In the genomic region with DNA sequence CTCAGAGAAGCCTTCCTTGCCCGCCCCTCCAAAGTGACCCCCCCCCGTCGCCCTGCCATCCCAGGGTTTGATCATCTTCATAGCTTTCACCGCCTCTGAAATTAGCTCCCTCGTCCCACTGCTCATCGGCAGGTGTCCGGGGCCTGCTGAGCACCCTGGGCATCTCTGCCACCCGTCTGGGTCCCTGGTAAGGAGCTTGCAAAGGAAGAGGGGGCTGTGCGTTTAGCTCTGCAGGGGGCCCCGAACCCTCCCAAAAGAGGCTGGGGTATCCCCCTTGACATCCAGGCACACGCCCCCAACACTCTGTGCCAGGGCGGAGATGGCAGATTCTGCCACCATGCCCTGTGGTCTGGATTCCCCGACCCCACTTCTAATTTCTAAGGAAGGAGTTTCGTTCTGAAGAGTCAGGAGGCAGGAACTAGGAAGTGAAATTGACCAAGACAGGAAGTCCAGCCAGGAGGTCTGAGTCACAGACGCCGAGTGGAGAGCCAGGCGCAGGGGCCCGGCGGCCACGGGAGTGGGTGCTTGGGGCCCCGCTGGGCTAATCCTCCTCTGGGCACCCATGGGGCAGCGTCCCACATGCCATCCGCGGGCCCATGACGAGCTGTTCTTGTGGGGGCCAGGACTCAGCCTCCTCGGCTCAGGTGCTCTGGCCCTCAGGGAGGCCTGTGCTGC, we compare ENCODE assay signal across 1 cellular context.
TF ChIP-seq lines count a peak whose summit lies in the region.

No MANE protein-coding gene starts in this region.

TF ChIP-seq in GM12878, 131 proteins besides CTCF, POLR2A, EP300 and RAD21 (continued from another document):
- TF ChIP-seq JUND (IDR thresholded peaks at IDR 0.05; ENCODE audit: low read depth, low read length) (no peak), GATAD2B (conservative IDR thresholded peaks at IDR 0.05; ENCODE audit: low read depth) (peak; percentile 67), CHD2 (IDR thresholded peaks at IDR 0.05; ENCODE audit: borderline replicate concordance, low read depth, low read length) (no peak), TCF7 (IDR thresholded peaks at IDR 0.05; ENCODE audit: borderline replicate concordance) (no peak), CREB1 (IDR thresholded peaks at IDR 0.05; ENCODE audit: low read depth) (0 out of 2 replicates have a peak, but pooled peaks have one; percentile 30), CEBPB (IDR thresholded peaks at IDR 0.05; ENCODE audit: borderline replicate concordance in 1 of 2, low read depth in 2 of 2, low read length in 2 of 2) (no peak), NFYA (IDR thresholded peaks at IDR 0.05; ENCODE audit: borderline replicate concordance, low read depth, low read length) (no peak), ZNF24 (IDR thresholded peaks at IDR 0.05) (no peak), FOS (IDR thresholded peaks at IDR 0.05; ENCODE audit: borderline replicate concordance, extremely low read depth, insufficient read length) (no peak), SUPT20H (IDR thresholded peaks at IDR 0.05; ENCODE audit: borderline replicate concordance, control insufficient read depth, low read depth, low read length) (no peak), NR2C1 (IDR thresholded peaks at IDR 0.05) (no peak), BMI1 (IDR thresholded peaks at IDR 0.05; ENCODE audit: borderline replicate concordance) (no peak), BRCA1 (IDR thresholded peaks at IDR 0.05; ENCODE audit: low read depth, low read length) (no peak), SRF (IDR thresholded peaks at IDR 0.05; ENCODE audit: low read depth in 2 of 2, low read length in 2 of 2) (no peak), BHLHE40 (IDR thresholded peaks at IDR 0.05; ENCODE audit: borderline replicate concordance in 1 of 2, low read depth in 2 of 2, low read length in 1 of 2) (no peak), NFXL1 (IDR thresholded peaks at IDR 0.05; ENCODE audit: borderline replicate concordance) (no peak), SMAD5 (IDR thresholded peaks at IDR 0.05; ENCODE audit: low read depth) (no peak), ZSCAN29 (IDR thresholded peaks at IDR 0.05) (no peak), PML (IDR thresholded peaks at IDR 0.05; ENCODE audit: low read length) (no peak), ZNF217 (IDR thresholded peaks at IDR 0.05) (no peak), ESRRA (IDR thresholded peaks at IDR 0.05; ENCODE audit: low read length) (no peak), IRF4 (IDR thresholded peaks at IDR 0.05; ENCODE audit: low read depth, low read length) (no peak), BCL11A (IDR thresholded peaks at IDR 0.05; ENCODE audit: low read depth, low read length) (peak; percentile 68; the same call in 1 of the 2 replicates), CBX3 (IDR thresholded peaks at IDR 0.05; ENCODE audit: borderline replicate concordance, low read depth) (no peak), NBN (IDR thresholded peaks at IDR 0.05) (no peak), CHD1 (IDR thresholded peaks at IDR 0.05; ENCODE audit: low read depth, low read length) (no peak), LARP7 (IDR thresholded peaks at IDR 0.05) (no peak), STAT1 (conservative IDR thresholded peaks at IDR 0.05) (no peak), POLR2AphosphoS2 (IDR thresholded peaks at IDR 0.05; ENCODE audit: low read depth, low read length) (no peak), HCFC1 (IDR thresholded peaks at IDR 0.05; ENCODE audit: low read length) (no peak), NR2F1 (conservative IDR thresholded peaks at IDR 0.05) (peak; percentile 37; the same call in 1 of the 2 replicates)
- TF ChIP-seq, protein P1, sequence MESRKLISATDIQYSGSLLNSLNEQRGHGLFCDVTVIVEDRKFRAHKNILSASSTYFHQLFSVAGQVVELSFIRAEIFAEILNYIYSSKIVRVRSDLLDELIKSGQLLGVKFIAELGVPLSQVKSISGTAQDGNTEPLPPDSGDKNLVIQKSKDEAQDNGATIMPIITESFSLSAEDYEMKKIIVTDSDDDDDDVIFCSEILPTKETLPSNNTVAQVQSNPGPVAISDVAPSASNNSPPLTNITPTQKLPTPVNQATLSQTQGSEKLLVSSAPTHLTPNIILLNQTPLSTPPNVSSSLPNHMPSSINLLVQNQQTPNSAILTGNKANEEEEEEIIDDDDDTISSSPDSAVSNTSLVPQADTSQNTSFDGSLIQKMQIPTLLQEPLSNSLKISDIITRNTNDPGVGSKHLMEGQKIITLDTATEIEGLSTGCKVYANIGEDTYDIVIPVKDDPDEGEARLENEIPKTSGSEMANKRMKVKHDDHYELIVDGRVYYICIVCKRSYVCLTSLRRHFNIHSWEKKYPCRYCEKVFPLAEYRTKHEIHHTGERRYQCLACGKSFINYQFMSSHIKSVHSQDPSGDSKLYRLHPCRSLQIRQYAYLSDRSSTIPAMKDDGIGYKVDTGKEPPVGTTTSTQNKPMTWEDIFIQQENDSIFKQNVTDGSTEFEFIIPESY (IDR thresholded peaks at IDR 0.05): no peak
- TF ChIP-seq, protein P2, sequence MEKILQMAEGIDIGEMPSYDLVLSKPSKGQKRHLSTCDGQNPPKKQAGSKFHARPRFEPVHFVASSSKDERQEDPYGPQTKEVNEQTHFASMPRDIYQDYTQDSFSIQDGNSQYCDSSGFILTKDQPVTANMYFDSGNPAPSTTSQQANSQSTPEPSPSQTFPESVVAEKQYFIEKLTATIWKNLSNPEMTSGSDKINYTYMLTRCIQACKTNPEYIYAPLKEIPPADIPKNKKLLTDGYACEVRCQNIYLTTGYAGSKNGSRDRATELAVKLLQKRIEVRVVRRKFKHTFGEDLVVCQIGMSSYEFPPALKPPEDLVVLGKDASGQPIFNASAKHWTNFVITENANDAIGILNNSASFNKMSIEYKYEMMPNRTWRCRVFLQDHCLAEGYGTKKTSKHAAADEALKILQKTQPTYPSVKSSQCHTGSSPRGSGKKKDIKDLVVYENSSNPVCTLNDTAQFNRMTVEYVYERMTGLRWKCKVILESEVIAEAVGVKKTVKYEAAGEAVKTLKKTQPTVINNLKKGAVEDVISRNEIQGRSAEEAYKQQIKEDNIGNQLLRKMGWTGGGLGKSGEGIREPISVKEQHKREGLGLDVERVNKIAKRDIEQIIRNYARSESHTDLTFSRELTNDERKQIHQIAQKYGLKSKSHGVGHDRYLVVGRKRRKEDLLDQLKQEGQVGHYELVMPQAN (conservative IDR thresholded peaks at IDR 0.05): no peak
- TF ChIP-seq, protein P3, sequence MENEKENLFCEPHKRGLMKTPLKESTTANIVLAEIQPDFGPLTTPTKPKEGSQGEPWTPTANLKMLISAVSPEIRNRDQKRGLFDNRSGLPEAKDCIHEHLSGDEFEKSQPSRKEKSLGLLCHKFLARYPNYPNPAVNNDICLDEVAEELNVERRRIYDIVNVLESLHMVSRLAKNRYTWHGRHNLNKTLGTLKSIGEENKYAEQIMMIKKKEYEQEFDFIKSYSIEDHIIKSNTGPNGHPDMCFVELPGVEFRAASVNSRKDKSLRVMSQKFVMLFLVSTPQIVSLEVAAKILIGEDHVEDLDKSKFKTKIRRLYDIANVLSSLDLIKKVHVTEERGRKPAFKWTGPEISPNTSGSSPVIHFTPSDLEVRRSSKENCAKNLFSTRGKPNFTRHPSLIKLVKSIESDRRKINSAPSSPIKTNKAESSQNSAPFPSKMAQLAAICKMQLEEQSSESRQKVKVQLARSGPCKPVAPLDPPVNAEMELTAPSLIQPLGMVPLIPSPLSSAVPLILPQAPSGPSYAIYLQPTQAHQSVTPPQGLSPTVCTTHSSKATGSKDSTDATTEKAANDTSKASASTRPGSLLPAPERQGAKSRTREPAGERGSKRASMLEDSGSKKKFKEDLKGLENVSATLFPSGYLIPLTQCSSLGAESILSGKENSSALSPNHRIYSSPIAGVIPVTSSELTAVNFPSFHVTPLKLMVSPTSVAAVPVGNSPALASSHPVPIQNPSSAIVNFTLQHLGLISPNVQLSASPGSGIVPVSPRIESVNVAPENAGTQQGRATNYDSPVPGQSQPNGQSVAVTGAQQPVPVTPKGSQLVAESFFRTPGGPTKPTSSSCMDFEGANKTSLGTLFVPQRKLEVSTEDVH (IDR thresholded peaks at IDR 0.05; ENCODE audit: low read depth, partially characterized antibody): no peak
- TF ChIP-seq, protein P4, sequence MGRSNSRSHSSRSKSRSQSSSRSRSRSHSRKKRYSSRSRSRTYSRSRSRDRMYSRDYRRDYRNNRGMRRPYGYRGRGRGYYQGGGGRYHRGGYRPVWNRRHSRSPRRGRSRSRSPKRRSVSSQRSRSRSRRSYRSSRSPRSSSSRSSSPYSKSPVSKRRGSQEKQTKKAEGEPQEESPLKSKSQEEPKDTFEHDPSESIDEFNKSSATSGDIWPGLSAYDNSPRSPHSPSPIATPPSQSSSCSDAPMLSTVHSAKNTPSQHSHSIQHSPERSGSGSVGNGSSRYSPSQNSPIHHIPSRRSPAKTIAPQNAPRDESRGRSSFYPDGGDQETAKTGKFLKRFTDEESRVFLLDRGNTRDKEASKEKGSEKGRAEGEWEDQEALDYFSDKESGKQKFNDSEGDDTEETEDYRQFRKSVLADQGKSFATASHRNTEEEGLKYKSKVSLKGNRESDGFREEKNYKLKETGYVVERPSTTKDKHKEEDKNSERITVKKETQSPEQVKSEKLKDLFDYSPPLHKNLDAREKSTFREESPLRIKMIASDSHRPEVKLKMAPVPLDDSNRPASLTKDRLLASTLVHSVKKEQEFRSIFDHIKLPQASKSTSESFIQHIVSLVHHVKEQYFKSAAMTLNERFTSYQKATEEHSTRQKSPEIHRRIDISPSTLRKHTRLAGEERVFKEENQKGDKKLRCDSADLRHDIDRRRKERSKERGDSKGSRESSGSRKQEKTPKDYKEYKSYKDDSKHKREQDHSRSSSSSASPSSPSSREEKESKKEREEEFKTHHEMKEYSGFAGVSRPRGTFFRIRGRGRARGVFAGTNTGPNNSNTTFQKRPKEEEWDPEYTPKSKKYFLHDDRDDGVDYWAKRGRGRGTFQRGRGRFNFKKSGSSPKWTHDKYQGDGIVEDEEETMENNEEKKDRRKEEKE (IDR thresholded peaks at IDR 0.05): no peak
- TF ChIP-seq, protein P5, sequence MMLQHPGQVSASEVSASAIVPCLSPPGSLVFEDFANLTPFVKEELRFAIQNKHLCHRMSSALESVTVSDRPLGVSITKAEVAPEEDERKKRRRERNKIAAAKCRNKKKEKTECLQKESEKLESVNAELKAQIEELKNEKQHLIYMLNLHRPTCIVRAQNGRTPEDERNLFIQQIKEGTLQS (IDR thresholded peaks at IDR 0.05; ENCODE audit: borderline replicate concordance, extremely low read depth, low read depth, low read length): no peak
- TF ChIP-seq, protein P6, sequence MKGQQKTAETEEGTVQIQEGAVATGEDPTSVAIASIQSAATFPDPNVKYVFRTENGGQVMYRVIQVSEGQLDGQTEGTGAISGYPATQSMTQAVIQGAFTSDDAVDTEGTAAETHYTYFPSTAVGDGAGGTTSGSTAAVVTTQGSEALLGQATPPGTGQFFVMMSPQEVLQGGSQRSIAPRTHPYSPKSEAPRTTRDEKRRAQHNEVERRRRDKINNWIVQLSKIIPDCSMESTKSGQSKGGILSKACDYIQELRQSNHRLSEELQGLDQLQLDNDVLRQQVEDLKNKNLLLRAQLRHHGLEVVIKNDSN (IDR thresholded peaks at IDR 0.05; ENCODE audit: borderline replicate concordance, extremely low read length, insufficient read depth, low read depth, low read length): no peak
